ENCODE assay signal across 8 cellular contexts in genomic region chr2:217166241-217166640, GRCh38.
DNase-seq lines count a peak whose midpoint lies in the region; ATAC-seq and TF ChIP-seq lines count a peak whose summit lies in the region.

No MANE protein-coding gene starts in this region.

- no peak for ATAC-seq in HG03280 (IDR thresholded peaks at IDR 0.05; ENCODE audit: unreplicated experiment)
- ATAC-seq in GM21447 (IDR thresholded peaks at IDR 0.05; ENCODE audit: unreplicated experiment), result no peak
- no peak for ATAC-seq in GM21528 (IDR thresholded peaks at IDR 0.05; ENCODE audit: low FRiP score, unreplicated experiment)

- DNase-seq in AG09319 (ENCODE audit: extremely low read depth, low read depth), result peak; percentile 23
- DNase-seq in H7, result peak; percentile 10
- DNase-seq in NCI-H82 (lab: John Stamatoyannopoulos, UW), result peak; percentile 75
- peak; percentile 26 to 67 for DNase-seq in dermis microvascular lymphatic vessel endothelial cell (ENCODE audit: low read depth in 2 of 2)
- peak; percentile 53 for DNase-seq in myocyte (ENCODE audit: low read depth)

- H3K36me3 ChIP-seq in H7 (replicated peaks; ENCODE audit: control insufficient read depth, insufficient read depth, low read length), result no peaks in the 10 kb centered on the region

- TF ChIP-seq CTCF in AG09319 (IDR thresholded peaks at IDR 0.05; ENCODE audit: low read depth, low read length), result peak; percentile 51

- no peak overlapping the region for H3K4me3 ChIP-seq in H7 (ENCODE audit: insufficient read depth, low read depth, low read length)

- no peaks in the 10 kb centered on the region for H3K27me3 ChIP-seq in H7 (ENCODE audit: control insufficient read depth, insufficient read depth, low read length)

Comparison
In these comparisons a context has a peak if more than half of its experiments do, and no peak if none do; other contexts are left out.
1. DNase-seq: peak in every context shown above with its lines; median percentile 75 in NCI-H82; 53 in myocyte; 46 in dermis microvascular lymphatic vessel endothelial cell; 23 in AG09319; 10 in H7.